11 cellular contexts compared by ENCODE assay signal in genomic region chr21:41927727-41928409, GRCh38. TPM values are rescaled to one million over a fixed set of nuclear protein-coding genes. Genes with fewer than 3 reads are reported as not detected.
DNase-seq lines count a peak whose midpoint lies in the region; ATAC-seq and TF ChIP-seq lines count a peak whose summit lies in the region.
"Had no signal": no experiment of that assay in that cellular context is flagged by ENCODE, and none has a peak within 500 bp of the region (broad histone marks: within the 10 kb centered on the region; RNA-seq: fewer than 3 reads in every experiment).

No MANE protein-coding gene starts in this region.

- H3K9me3 Mint-ChIP-seq in MCF 10A (ENCODE audit: unreplicated experiment) = no peaks in the 10 kb centered on the region

- POLR2A ChIA-PET in MCF 10A (lab: Yijun Ruan, JAX) = no interaction called here

- no peaks in the 10 kb centered on the region for H3K27me3 Mint-ChIP-seq in MCF 10A (ENCODE audit: insufficient read depth, unreplicated experiment)

- CTCF ChIA-PET in MCF 10A (lab: Yijun Ruan, JAX) = no interaction called here

- H3K27ac Mint-ChIP-seq in MCF 10A (ENCODE audit: low read depth, unreplicated experiment) = no peak overlapping the region

- H3K9me3 ChIP-seq in breast epithelium = no peaks in the 10 kb centered on the region
- no peaks in the 10 kb centered on the region for H3K9me3 ChIP-seq in OCI-LY3 (ENCODE audit: insufficient read depth, low read length)
- H3K9me3 ChIP-seq in esophagus squamous epithelium = no peaks in the 10 kb centered on the region
- H3K9me3 ChIP-seq in thyroid gland = no peaks in the 10 kb centered on the region
- H3K9me3 ChIP-seq: psoas muscle had no signal

- 0 out of 2 replicates have a peak overlapping the region, but pooled peaks have one; percentile 70 for H2AFZ ChIP-seq in OCI-LY3 (ENCODE audit: low read depth, low read length)

- H4K20me1 ChIP-seq in OCI-LY3 (ENCODE audit: insufficient read depth, low read length) = no peaks in the 10 kb centered on the region

- 83 to 87% methylated on average over 16 to 17 of the region's 17 CpGs for WGBS in esophagus squamous epithelium, 2 donors
- whole genome bisulfite sequencing in thyroid gland, 2 donors = 90 to 95% methylated on average over 17 of the region's 17 CpGs

- ATAC-seq in GM19351 (IDR thresholded peaks at IDR 0.05; ENCODE audit: unreplicated experiment) (no peak), GM21515 (IDR thresholded peaks at IDR 0.05; ENCODE audit: unreplicated experiment) (no peak)
- ATAC-seq: psoas muscle had no signal

- H3K36me3 Mint-ChIP-seq in MCF 10A (ENCODE audit: insufficient read depth, unreplicated experiment) = peaks cover 10% of the 10 kb centered on the region

- H3K27ac ChIP-seq in breast epithelium = peak overlapping the region; percentile 74 to 87
- H3K27ac ChIP-seq in OCI-LY3 (ENCODE audit: low read length) = peak overlapping the region; percentile 31; the same call in 1 of the 2 replicates
- H3K27ac ChIP-seq in esophagus squamous epithelium = peak overlapping the region; percentile 86 to 90 (median 89)
- H3K27ac ChIP-seq in thyroid gland = peak overlapping the region in 2 of 3 donors; percentile 79 to 91
- H3K27ac ChIP-seq: C4-2B had no signal

- H3K27me3 ChIP-seq in breast epithelium (no peaks in the 10 kb centered on the region), OCI-LY3 (ENCODE audit: low read depth, low read length) (no peaks in the 10 kb centered on the region), esophagus squamous epithelium (no peaks in the 10 kb centered on the region), thyroid gland (no peaks in the 10 kb centered on the region)

- DNase-seq in breast epithelium (ENCODE audit: low spot score in 2 of 2) (no peak), MCF 10A (ENCODE audit: unreplicated experiment) (no peak), esophagus squamous epithelium (lab: John Stamatoyannopoulos, UW) (no peak), thyroid gland (no peak), DMS79 (lab: John Stamatoyannopoulos, UW) (no peak)
- DNase-seq: NCI-H2081, psoas muscle had no signal

- H3K36me3 ChIP-seq in breast epithelium (no peaks in the 10 kb centered on the region), OCI-LY3 (replicated peaks; ENCODE audit: low read depth, low read length) (no peaks in the 10 kb centered on the region), esophagus squamous epithelium (no peaks in the 10 kb centered on the region), thyroid gland (no peaks in the 10 kb centered on the region)

- intact Hi-C loops in breast epithelium (cut with DNase I; ENCODE audit: low total_unique reads) = no loop called here
- intact Hi-C loops in MCF 10A (cut with micrococcal nuclease) = no loop called here
- intact Hi-C loops in esophagus squamous epithelium (cut with DNase I) = no loop called here
- intact Hi-C loops in thyroid gland (cut with DNase I) = no loop called here

- H3K9ac ChIP-seq in OCI-LY3 (ENCODE audit: low read length) = no peak overlapping the region; the same call in 1 of the 2 replicates

- H3K4me1 ChIP-seq in breast epithelium (peaks cover 3 to 6% of the 10 kb centered on the region in 2 donors), OCI-LY3 (ENCODE audit: low read length) (peaks cover 46% of the 10 kb centered on the region), esophagus squamous epithelium (peaks cover 17 to 95% (median 66%) of the 10 kb centered on the region in 3 donors), thyroid gland (peaks cover 27 to 49% of the 10 kb centered on the region in 2 donors)

- H3K4me3 ChIP-seq in breast epithelium (no peak overlapping the region), OCI-LY3 (ENCODE audit: low read length) (peak overlapping the region; percentile 45; the same call in 1 of the 2 replicates), esophagus squamous epithelium (no peak overlapping the region), thyroid gland (replicated peaks in 1 of 3) (no peak overlapping the region)

- H3K4me3 Mint-ChIP-seq in MCF 10A (ENCODE audit: unreplicated experiment) = no peak overlapping the region

- TF ChIP-seq POLR2A in breast epithelium (IDR thresholded peaks at IDR 0.05) = no peak
- no peak for TF ChIP-seq POLR2A in esophagus squamous epithelium (IDR thresholded peaks at IDR 0.05)
- no peak for TF ChIP-seq POLR2A in thyroid gland (IDR thresholded peaks at IDR 0.05)

- no TSS peak for BruUV-seq in MCF 10A (replicated peaks; lab: Mats Ljungman, UMichigan)

- TF ChIP-seq CTCF in breast epithelium (IDR thresholded peaks at IDR 0.05) (no peak), MCF 10A (IDR thresholded peaks at IDR 0.05; ENCODE audit: unreplicated experiment) (no peak), OCI-LY3 (IDR thresholded peaks at IDR 0.05; ENCODE audit: low read depth, low read length) (no peak), esophagus squamous epithelium (IDR thresholded peaks at IDR 0.05) (no peak), thyroid gland (IDR thresholded peaks at IDR 0.05) (no peak)

- H3K4me1 Mint-ChIP-seq in MCF 10A (ENCODE audit: insufficient read depth, unreplicated experiment) = peaks cover 44% of the 10 kb centered on the region

- no peaks in the 10 kb centered on the region for H3K79me2 ChIP-seq in OCI-LY3 (ENCODE audit: low read length)

- H3K4me2 ChIP-seq in OCI-LY3 (ENCODE audit: low read length) = peak overlapping the region; percentile 66

RNA-seq across cellular contexts. Expression of gene C2CD2, which starts 25.9 kb away (rescaled TPM):
- 10 to 100 TPM; 37.0 to 73.8 (median 41.6) TPM for total RNA-seq in breast epithelium
- 25.0 and 25.1 TPM in 2 replicates for total RNA-seq in MCF 10A (2022)
- total RNA-seq in esophagus squamous epithelium = 10 to 100 TPM; 13.6 to 21.2 (median 15.6) TPM
- total RNA-seq in thyroid gland = 10 to 100 TPM; 12.7 to 22.7 (median 20.0) TPM

RNA-seq across cellular contexts. Expression of gene PRDM15, which starts 48.7 kb away (rescaled TPM):
- total RNA-seq in breast epithelium (10 to 100 TPM in 1 of 3 donors, 1 to 10 TPM in 2; 6.6 to 14.1 (median 9.2) TPM), MCF 10A (2022) (5.2 and 5.7 TPM in 2 replicates), esophagus squamous epithelium (1 to 10 TPM; 4.7 to 9.2 (median 5.4) TPM), thyroid gland (10 to 100 TPM in 1 of 4 donors, 1 to 10 TPM in 3; 4.7 to 12.3 (median 7.3) TPM)

Comparison
In these comparisons a context has a peak if more than half of its experiments do, and no peak if none do; other contexts are left out.
1. H3K27ac ChIP-seq: peak in every context shown above with its lines; median percentile 89 in esophagus squamous epithelium; 85 in thyroid gland; 80 in breast epithelium; 31 in OCI-LY3.